In genomic region chr4:72286185-72286584, GRCh38 we compare ENCODE assay signal across 11 cellular contexts.
DNase-seq lines count a peak whose midpoint lies in the region; ATAC-seq, FAIRE-seq and TF ChIP-seq lines count a peak whose summit lies in the region.
"Had no signal": no experiment of that assay in that cellular context is flagged by ENCODE, and none has a peak within 500 bp of the region (broad histone marks: within the 10 kb centered on the region; RNA-seq: fewer than 3 reads in every experiment).

No MANE protein-coding gene starts in this region.

- H3K4me3 ChIP-seq in fibroblast of pulmonary artery (replicated peaks; ENCODE audit: low read depth, low read length), result no peak overlapping the region

- FAIRE-seq in RCC 7860 (lab: Jason Lieb, UNC), result peak; percentile 42

- TF ChIP-seq CTCF in fibroblast of pulmonary artery (IDR thresholded peaks at IDR 0.05; ENCODE audit: low read length, missing control alignments), result peak; percentile 2

- ATAC-seq in GM18873 (IDR thresholded peaks at IDR 0.05; ENCODE audit: low FRiP score, unreplicated experiment), result no peak
- no peak for ATAC-seq in GM19455 (IDR thresholded peaks at IDR 0.05; ENCODE audit: unreplicated experiment)
- ATAC-seq: activated CD8-positive, alpha-beta memory T cell treated with anti-CD3 and anti-CD28 coated beads, Interleukin-2, amount 10 ng/mL, durations not matched to agents 7 days and 5 days; CD8-positive, alpha-beta T cell had no signal

- DNase-seq in SIG-M5 treated with dmso at 0.1 percent for 504 hours (lab: John Stamatoyannopoulos, UW; ENCODE audit: unreplicated experiment) (peak; percentile 2), SIG-M5 (lab: John Stamatoyannopoulos, UW) (no peak), RCC 7860 (ENCODE audit: low spot score) (peak; percentile 19), fibroblast of pulmonary artery (ENCODE audit: low read depth) (peak; percentile 44), superior temporal gyrus (ENCODE audit: extremely low spot score) (peak; percentile 49), HK-2 (ENCODE audit: unreplicated experiment) (no peak)
- DNase-seq: activated CD8-positive, alpha-beta memory T cell treated with anti-CD3 and anti-CD28 coated beads, Interleukin-2, amount 10 ng/mL, durations not matched to agents 7 days and 5 days; CD8-positive, alpha-beta T cell; effector memory CD4-positive, alpha-beta T cell had no signal

Comparison
In these comparisons a context has a peak if more than half of its experiments do, and no peak if none do; other contexts are left out.
1. DNase-seq: peak in SIG-M5 treated with dmso at 0.1 percent for 504 hours (single experiment), RCC 7860 (single experiment), fibroblast of pulmonary artery (single experiment) and superior temporal gyrus (single experiment); none in SIG-M5 (single experiment) and HK-2 (single experiment).